2 cellular contexts compared by ENCODE assay signal in genomic region chr1:81126989-81127571, GRCh38.
TF ChIP-seq lines count a peak whose summit lies in the region.

No MANE protein-coding gene starts in this region.

TF ChIP-seq in IMR-90, 13 proteins besides CTCF, POLR2A, EP300 and RAD21:
- TF ChIP-seq CEBPB (IDR thresholded peaks at IDR 0.05; ENCODE audit: low read depth, low read length) (peak; percentile 56; the same call in 1 of the 2 replicates), NFE2L2 (IDR thresholded peaks at IDR 0.05; ENCODE audit: low read depth, low read length) (no peak)

TF ChIP-seq in neural cell, 6 proteins besides CTCF, POLR2A, EP300 and RAD21:
- TF ChIP-seq EZH2 (IDR thresholded peaks at IDR 0.05; ENCODE audit: borderline replicate concordance, insufficient read depth, low read length, poor library complexity, severe bottlenecking) = no peak
- TF ChIP-seq REST (IDR thresholded peaks at IDR 0.05; ENCODE audit: borderline replicate concordance) = peak; percentile 61
- TF ChIP-seq SMC3 (conservative IDR thresholded peaks at IDR 0.05; ENCODE audit: poor library complexity) = no peak
- no peak for TF ChIP-seq TAF1 (IDR thresholded peaks at IDR 0.05; ENCODE audit: low read depth)
- peak; percentile 25 for TF ChIP-seq POLR2AphosphoS5 (IDR thresholded peaks at IDR 0.05)
